ENCODE assay signal across 30 cellular contexts in the genomic region with DNA sequence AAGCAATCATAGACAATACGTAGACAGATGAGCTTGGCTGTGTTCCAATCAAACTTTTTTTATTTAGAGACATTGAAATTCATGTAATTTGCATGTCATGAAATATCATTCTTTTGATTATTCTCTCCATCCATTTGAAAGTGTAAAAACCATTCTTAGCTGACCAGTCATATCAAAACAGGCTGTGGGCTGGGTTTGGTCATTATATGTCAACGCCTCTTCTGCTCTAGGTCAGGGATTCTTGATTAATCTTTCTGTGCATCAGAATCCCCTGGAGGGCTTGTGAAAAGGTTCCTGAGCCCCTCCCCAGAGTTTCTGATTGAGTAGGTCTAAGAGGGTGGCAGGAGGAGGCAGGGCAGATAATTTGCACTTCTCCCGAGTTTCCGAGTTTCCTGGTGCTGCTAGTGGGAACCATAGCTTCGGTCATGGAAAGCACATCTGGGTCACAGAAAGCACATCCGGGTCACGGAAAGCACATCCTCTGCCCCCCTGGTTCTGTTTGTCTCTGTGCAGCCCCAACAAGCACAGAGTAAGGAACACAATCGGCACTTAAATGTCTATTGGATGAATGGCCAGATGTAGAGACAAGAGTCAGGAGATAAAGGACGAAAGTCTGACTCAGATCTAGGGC. TPM values are rescaled to one million over a fixed set of nuclear protein-coding genes. Genes with fewer than 3 reads are reported as not detected.
DNase-seq lines count a peak whose midpoint lies in the region; ATAC-seq, FAIRE-seq and TF ChIP-seq lines count a peak whose summit lies in the region.
"Had no signal": no experiment of that assay in that cellular context is flagged by ENCODE, and none has a peak within 500 bp of the region (broad histone marks: within the 10 kb centered on the region; RNA-seq: fewer than 3 reads in every experiment).

No MANE protein-coding gene starts in this region.

- no peak for TF ChIP-seq RAD21 in HepG2 (CRISPR knock-in tag; IDR thresholded peaks at IDR 0.05)

- H3K27me3 ChIP-seq in HepG2 (ENCODE audit: control insufficient read depth in 1 of 2, insufficient read depth in 2 of 2, low read length in 2 of 2) (peaks cover 0 to 3% of the 10 kb centered on the region in 2 experiments; a peak in 3 of 5 replicates), small intestine (ENCODE audit: control insufficient read depth in 2 of 2, insufficient read depth in 2 of 2, low read length in 2 of 2) (no peaks in the 10 kb centered on the region)

- H3K9me3 Mint-ChIP-seq in stimulated activated naive B cell treated with anti-CD40 and anti-IgM and Interleukin-4, amounts not matched to agents 10 μg/mL and 1 μg/mL and 100 μg/mL, for 72 hours = no peaks in the 10 kb centered on the region
- no peaks in the 10 kb centered on the region for H3K9me3 Mint-ChIP-seq in activated naive CD8-positive, alpha-beta T cell treated with anti-CD3 and anti-CD28 coated beads for 36 hours
- H3K9me3 Mint-ChIP-seq: CD8-positive, alpha-beta T cell; GM23338; HFFc6 had no signal

- CTCF ChIA-PET in RWPE1 (lab: Yijun Ruan, JAX) (interaction anchor here (0.6 to 1.2 kb wide), 2 partner anchors 11 to 151 kb away, joined by 3 to 5 read pairs; no protein-coding TSS in a partner anchor), HepG2 (lab: Yijun Ruan, JAX; ENCODE audit: low intra/inter-chr PET ratio, low total read pairs) (no interaction called here)

- TF ChIP-seq POLR2A in GM12892 (IDR thresholded peaks at IDR 0.05; ENCODE audit: low read depth, low read length) (no peak), HepG2 (IDR thresholded peaks at IDR 0.05; ENCODE audit: insufficient read depth in 1 of 2, low read depth in 2 of 2, low read length in 2 of 2) (no peak)

- TF ChIP-seq EP300 in HepG2 (IDR thresholded peaks at IDR 0.05; ENCODE audit: low read depth in 2 of 2, low read length in 2 of 2) (no peak), HepG2 (CRISPR knock-in tag; IDR thresholded peaks at IDR 0.05; ENCODE audit: borderline replicate concordance) (no peak)

- no peak overlapping the region for H3K4me2 ChIP-seq in HepG2 (ENCODE audit: low read depth, low read length)
- H3K4me2 ChIP-seq: A549, KMS-11, SK-N-SH had no signal

- TF ChIP-seq CTCF in RWPE1 (conservative IDR thresholded peaks at IDR 0.05; ENCODE audit: low read depth) (no peak), HepG2 (CRISPR knock-in tag; IDR thresholded peaks at IDR 0.05) (no peak)

- no peak for DNase-seq in GM12892 (ENCODE audit: insufficient read length)
- DNase-seq in RWPE1 (ENCODE audit: low spot score) = no peak
- no peak for DNase-seq in HepG2 (ENCODE audit: low spot score)
- no peak for DNase-seq in stimulated activated naive B cell treated with anti-CD40 and anti-IgM and Interleukin-4, amounts not matched to agents 10 μg/mL and 1 μg/mL and 100 μg/mL, for 72 hours
- no peak for DNase-seq in small intestine
- no peak for DNase-seq in activated naive CD8-positive, alpha-beta T cell treated with anti-CD3 and anti-CD28 coated beads for 36 hours
- DNase-seq in NCI-H345 treated with DMSO at 0.1 percent for 48 hours (lab: John Stamatoyannopoulos, UW; ENCODE audit: unreplicated experiment) = no peak
- DNase-seq: AML-193; Calu3; CD8-positive, alpha-beta T cell; DMS79 treated with DMSO at 0.1 percent for 48 hours; GF-D8; HFFc6; IMR-90; MM.1S; NCI-H1417; NCI-H1694 treated with DMSO at 0.1 percent for 48 hours; NCI-H2081; NCI-H2227 treated with DMSO at 0.1 percent for 48 hours; NCI-H510A; NCI-H69; SK-N-SH; SW 1271 had no signal

- H3K4me1 ChIP-seq in HepG2 (ENCODE audit: insufficient read depth, low read length) = peaks cover 25% of the 10 kb centered on the region
- H3K4me1 ChIP-seq in small intestine (ENCODE audit: control insufficient read depth in 2 of 2, insufficient read depth in 1 of 2, low read depth in 1 of 2, low read length in 1 of 2) = no peaks in the 10 kb centered on the region

- no peak overlapping the region for H2AFZ ChIP-seq in HepG2 (ENCODE audit: low read length)

- no peak for ATAC-seq in HepG2
- peak; percentile 56 to 70 for ATAC-seq in stimulated activated naive B cell treated with anti-CD40 and anti-IgM and Interleukin-4, amounts not matched to agents 10 μg/mL and 1 μg/mL and 100 μg/mL, for 72 hours (replicated peaks)
- ATAC-seq: A549; CD8-positive, alpha-beta T cell; Panc1 had no signal

- H3K36me3 ChIP-seq in HepG2 (replicated peaks in 1 of 2; ENCODE audit: control insufficient read depth in 1 of 2, insufficient read depth in 2 of 2, low read length in 2 of 2) (no peaks in the 10 kb centered on the region), small intestine (ENCODE audit: control insufficient read depth in 2 of 2, insufficient read depth in 2 of 2, low read length in 2 of 2) (no peaks in the 10 kb centered on the region)
- H3K36me3 ChIP-seq: HAP-1 had no signal

- FAIRE-seq in GM12892 (lab: Jason Lieb, UNC) (peak; percentile 42), HepG2 (lab: Jason Lieb, UNC) (no peak), small intestine (lab: Jason Lieb, UNC) (no peak)
- FAIRE-seq: A549 had no signal

- no peaks in the 10 kb centered on the region for H3K36me3 Mint-ChIP-seq in stimulated activated naive B cell treated with anti-CD40 and anti-IgM and Interleukin-4, amounts not matched to agents 10 μg/mL and 1 μg/mL and 100 μg/mL, for 72 hours
- no peaks in the 10 kb centered on the region for H3K36me3 Mint-ChIP-seq in activated naive CD8-positive, alpha-beta T cell treated with anti-CD3 and anti-CD28 coated beads for 36 hours
- H3K36me3 Mint-ChIP-seq: CD8-positive, alpha-beta T cell had no signal

- H3K27me3 Mint-ChIP-seq in stimulated activated naive B cell treated with anti-CD40 and anti-IgM and Interleukin-4, amounts not matched to agents 10 μg/mL and 1 μg/mL and 100 μg/mL, for 72 hours = peaks cover under 1 to 3% of the 10 kb centered on the region in 2 donors
- no peaks in the 10 kb centered on the region for H3K27me3 Mint-ChIP-seq in activated naive CD8-positive, alpha-beta T cell treated with anti-CD3 and anti-CD28 coated beads for 36 hours

- H3K4me1 Mint-ChIP-seq in stimulated activated naive B cell treated with anti-CD40 and anti-IgM and Interleukin-4, amounts not matched to agents 10 μg/mL and 1 μg/mL and 100 μg/mL, for 72 hours = peaks cover 25 to 31% of the 10 kb centered on the region in 2 donors
- peaks cover 12% of the 10 kb centered on the region for H3K4me1 Mint-ChIP-seq in activated naive CD8-positive, alpha-beta T cell treated with anti-CD3 and anti-CD28 coated beads for 36 hours

- intact Hi-C loops in HepG2 (cut with micrococcal nuclease; ENCODE audit: unreplicated experiment) = no loop called here

- in situ Hi-C loops in HepG2 (cut with HindIII; ENCODE audit: extremely low pct_ligation_motif_present, low pct_unique_long_range_greater_than_20kb) = no loop called here

- POLR2A ChIA-PET in RWPE1 (lab: Yijun Ruan, JAX; ENCODE audit: low non-redundant PET) (no interaction called here), HepG2 (lab: Yijun Ruan, JAX) (no interaction called here)

- no peak overlapping the region for H3K27ac Mint-ChIP-seq in stimulated activated naive B cell treated with anti-CD40 and anti-IgM and Interleukin-4, amounts not matched to agents 10 μg/mL and 1 μg/mL and 100 μg/mL, for 72 hours
- H3K27ac Mint-ChIP-seq in activated naive CD8-positive, alpha-beta T cell treated with anti-CD3 and anti-CD28 coated beads for 36 hours = no peak overlapping the region
- H3K27ac Mint-ChIP-seq: CD8-positive, alpha-beta T cell; GM23338; HFFc6 had no signal

- H3K9me3 ChIP-seq in HepG2 (ENCODE audit: low read length) (no peaks in the 10 kb centered on the region), small intestine (ENCODE audit: control insufficient read depth, low read depth) (no peaks in the 10 kb centered on the region)
- H3K9me3 ChIP-seq: A549, HAP-1, SK-N-SH had no signal

- 67% methylated on average over 8 of the region's 9 CpGs for WGBS in HepG2 (ENCODE audit: low lambda C conversion rate)
- 78 to 82% (median 78%) methylated on average over 9 of the region's 9 CpGs for WGBS in small intestine, 3 donors

- H3K4me3 ChIP-seq in HepG2 (replicated peaks in 1 of 3; ENCODE audit: insufficient read depth in 1 of 3, low read depth in 2 of 3, low read length in 3 of 3) = no peak overlapping the region
- H3K4me3 ChIP-seq in small intestine (ENCODE audit: low read depth in 1 of 2, low read length in 2 of 2) = no peak overlapping the region
- H3K4me3 ChIP-seq: A549, GM23338, HAP-1 had no signal

- no peaks in the 10 kb centered on the region for H4K20me1 ChIP-seq in HepG2 (ENCODE audit: insufficient read depth, low read length)

- no peak overlapping the region for H3K9ac ChIP-seq in HepG2 (ENCODE audit: insufficient read depth, low read depth, low read length)
- H3K9ac ChIP-seq: KMS-11, SK-N-SH had no signal

- no TSS peak for BruUV-seq in HepG2 (replicated peaks; lab: Mats Ljungman, UMichigan)

- no peak overlapping the region for H3K4me3 Mint-ChIP-seq in stimulated activated naive B cell treated with anti-CD40 and anti-IgM and Interleukin-4, amounts not matched to agents 10 μg/mL and 1 μg/mL and 100 μg/mL, for 72 hours
- H3K4me3 Mint-ChIP-seq in activated naive CD8-positive, alpha-beta T cell treated with anti-CD3 and anti-CD28 coated beads for 36 hours = no peak overlapping the region
- H3K4me3 Mint-ChIP-seq: CD8-positive, alpha-beta T cell; GM23338; HFFc6 had no signal

- H3K27ac ChIP-seq in RWPE1 (peak overlapping the region; percentile 2; the same call in 1 of the 2 replicates), HepG2 (ENCODE audit: extremely low read length, insufficient read depth, low read length) (no peak overlapping the region), small intestine (ENCODE audit: low read depth in 1 of 2, low read length in 1 of 2) (no peak overlapping the region)
- H3K27ac ChIP-seq: A549, C4-2B, KMS-11 had no signal

- no peaks in the 10 kb centered on the region for H3K79me2 ChIP-seq in HepG2 (ENCODE audit: insufficient read depth, low read length)

RNA-seq across cellular contexts. Expression of gene PIMREG, which starts 16.4 kb away (rescaled TPM):
- 4.5 TPM for polyA plus RNA-seq in GM12892 (2012; ENCODE audit: missing spikeins)
- total RNA-seq in HepG2 (2016; rRNA removed; fragmentation: Illumina TruSeq; extraction: Trizol) = 30.3 and 33.8 TPM in 2 replicates
- 7.8 and 9.5 TPM in 2 replicates for total RNA-seq in HepG2 (2016; cell fraction: cytosol; rRNA removed; fragmentation: Illumina TruSeq; extraction: Trizol; ENCODE audit: low read depth)
- 29.3 and 34.9 TPM in 2 replicates for total RNA-seq in HepG2 (2016; cell fraction: insoluble cytoplasmic fraction; rRNA removed; fragmentation: Illumina TruSeq; extraction: Trizol)
- 14.8 and 15.2 TPM in 2 replicates for total RNA-seq in HepG2 (2016; cell fraction: membrane; rRNA removed; fragmentation: Illumina TruSeq; extraction: Trizol)
- 14.4 and 16.9 TPM in 2 replicates for total RNA-seq in HepG2 (2016; cell fraction: nucleus; rRNA removed; fragmentation: Illumina TruSeq; extraction: Trizol)
- polyA plus RNA-seq in HepG2 (2011; rRNA removed) (10.9 and 15.6 TPM in 2 replicates), small intestine (1 to 10 TPM in 2 of 3 donors, under 1 TPM in 1; 0.45 to 7.4 (median 1.9) TPM)
- 7.9 and 16.3 TPM in 2 replicates for polyA plus RNA-seq in HepG2 (2011; cell fraction: cytosol; rRNA removed)
- 10.1 and 14.2 TPM in 2 replicates for polyA plus RNA-seq in HepG2 (2011; cell fraction: nucleus; rRNA removed)
- 3.0 and 7.2 TPM in 2 replicates for polyA plus RNA-seq in HepG2 (2012)
- 8.3 and 8.8 TPM in 2 replicates for polyA plus RNA-seq in HepG2 (2016; cell fraction: cytosol; fragmentation: Illumina TruSeq; extraction: Trizol; ENCODE audit: low read depth)
- polyA plus RNA-seq in HepG2 (2016; cell fraction: insoluble cytoplasmic fraction; fragmentation: Illumina TruSeq; extraction: Trizol; ENCODE audit: low read depth) = 36.2 and 37.7 TPM in 2 replicates
- polyA plus RNA-seq in HepG2 (2016; cell fraction: membrane; fragmentation: Illumina TruSeq; extraction: Trizol; ENCODE audit: low read depth) = 12.6 and 13.0 TPM in 2 replicates
- 23.4 and 26.5 TPM in 2 replicates for polyA plus RNA-seq in HepG2 (2016; cell fraction: nucleus; fragmentation: Illumina TruSeq; extraction: Trizol; ENCODE audit: insufficient read depth, low read depth)
- 10.1 and 24.0 TPM in 2 replicates for polyA minus RNA-seq in HepG2 (2011; rRNA and poly(A)+ RNA removed; ENCODE audit: low replicate concordance)
- 3.4 and 4.2 TPM in 2 replicates for polyA minus RNA-seq in HepG2 (2011; cell fraction: cytosol; rRNA and poly(A)+ RNA removed)
- polyA minus RNA-seq in HepG2 (2011; cell fraction: nucleus; rRNA and poly(A)+ RNA removed) = 2.9 and 4.1 TPM in 2 replicates
- 1 to 10 TPM; 4.8 to 5.7 TPM for total RNA-seq in activated naive CD8-positive, alpha-beta T cell treated with anti-CD3 and anti-CD28 coated beads for 36 hours
- total RNA-seq: CD8-positive, alpha-beta T cell had no signal

RNA-seq across cellular contexts. Expression of gene AIPL1, which starts 25.7 kb away (rescaled TPM):
- not detected for polyA plus RNA-seq in GM12892 (2012; ENCODE audit: missing spikeins)
- total RNA-seq in HepG2 (2016; rRNA removed; fragmentation: Illumina TruSeq; extraction: Trizol) = not detected in 2 replicates
- total RNA-seq in HepG2 (2016; cell fraction: cytosol; rRNA removed; fragmentation: Illumina TruSeq; extraction: Trizol; ENCODE audit: low read depth) = not detected in 2 replicates
- total RNA-seq in HepG2 (2016; cell fraction: insoluble cytoplasmic fraction; rRNA removed; fragmentation: Illumina TruSeq; extraction: Trizol) = not detected in 2 replicates
- total RNA-seq in HepG2 (2016; cell fraction: membrane; rRNA removed; fragmentation: Illumina TruSeq; extraction: Trizol) = not detected in 2 replicates
- total RNA-seq in HepG2 (2016; cell fraction: nucleus; rRNA removed; fragmentation: Illumina TruSeq; extraction: Trizol) = not detected in 2 replicates
- polyA plus RNA-seq in HepG2 (2011; rRNA removed) (not detected in 2 replicates), small intestine (not detected)
- polyA plus RNA-seq in HepG2 (2011; cell fraction: cytosol; rRNA removed) = not detected in 2 replicates
- not detected in 2 replicates for polyA plus RNA-seq in HepG2 (2011; cell fraction: nucleus; rRNA removed)
- polyA plus RNA-seq in HepG2 (2012) = not detected in 2 replicates
- polyA plus RNA-seq in HepG2 (2016; cell fraction: cytosol; fragmentation: Illumina TruSeq; extraction: Trizol; ENCODE audit: low read depth) = not detected in 2 replicates
- polyA plus RNA-seq in HepG2 (2016; cell fraction: insoluble cytoplasmic fraction; fragmentation: Illumina TruSeq; extraction: Trizol; ENCODE audit: low read depth) = not detected in 2 replicates
- not detected in 2 replicates for polyA plus RNA-seq in HepG2 (2016; cell fraction: membrane; fragmentation: Illumina TruSeq; extraction: Trizol; ENCODE audit: low read depth)
- not detected in 2 replicates for polyA plus RNA-seq in HepG2 (2016; cell fraction: nucleus; fragmentation: Illumina TruSeq; extraction: Trizol; ENCODE audit: insufficient read depth, low read depth)
- polyA minus RNA-seq in HepG2 (2011; rRNA and poly(A)+ RNA removed; ENCODE audit: low replicate concordance) = not detected in 2 replicates
- not detected in 2 replicates for polyA minus RNA-seq in HepG2 (2011; cell fraction: cytosol; rRNA and poly(A)+ RNA removed)
- polyA minus RNA-seq in HepG2 (2011; cell fraction: nucleus; rRNA and poly(A)+ RNA removed) = not detected in 2 replicates
- total RNA-seq in activated naive CD8-positive, alpha-beta T cell treated with anti-CD3 and anti-CD28 coated beads for 36 hours = not detected
- total RNA-seq: Calu3; CD8-positive, alpha-beta T cell; HFFc6; IMR-90; OCI-LY7 had no signal
- polyA plus RNA-seq: A549, IMR-90, SK-N-SH had no signal
